In the genomic region with DNA sequence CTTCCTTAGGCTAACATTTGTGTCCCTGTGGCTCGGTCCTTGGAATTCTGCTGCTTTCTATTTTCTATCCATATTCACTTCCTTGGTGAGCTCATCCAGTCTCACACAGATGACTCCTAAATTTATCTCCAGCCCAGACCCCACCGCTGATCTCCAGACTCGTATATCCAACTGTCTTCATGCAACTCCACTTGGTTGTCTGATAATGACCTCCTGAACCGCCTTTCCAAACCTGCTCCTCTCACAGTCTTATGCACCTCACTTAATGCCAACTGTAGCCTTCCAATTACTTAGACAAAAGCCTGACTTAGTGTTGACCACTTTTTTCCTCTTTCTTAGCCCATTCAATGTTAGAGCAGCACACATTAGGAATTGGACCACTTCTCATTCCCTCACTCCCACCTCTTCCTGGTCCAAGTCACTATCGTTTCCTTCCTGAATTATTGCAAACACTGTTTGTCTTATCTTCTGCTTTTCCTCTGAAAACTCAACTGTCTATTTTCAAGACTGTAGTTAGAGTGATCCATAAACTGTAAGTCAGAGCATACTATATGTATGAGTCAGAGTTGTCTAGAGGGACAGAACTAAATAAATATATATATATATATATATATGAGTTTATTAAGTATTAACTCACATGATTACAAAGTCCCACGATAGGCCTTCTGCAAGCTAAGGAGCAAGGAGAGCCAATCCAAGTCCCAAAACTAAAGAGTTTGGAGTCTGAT, we compare ENCODE assay signal across 16 cellular contexts.
"Had no signal": no experiment of that assay in that cellular context is flagged by ENCODE, and none has a peak within 500 bp of the region (broad histone marks: within the 10 kb centered on the region; RNA-seq: fewer than 3 reads in every experiment).

No MANE protein-coding gene starts in this region.

- H3K36me3 Mint-ChIP-seq: activated naive CD8-positive, alpha-beta T cell treated with anti-CD3 and anti-CD28 coated beads for 36 hours had no signal

- ATAC-seq: activated CD4-positive, CD25-positive, alpha-beta regulatory T cell treated with anti-CD3 and anti-CD28 coated beads, Interleukin-2, amount 50 U/mL, for 24 hours; activated T-cell treated with anti-CD3 and anti-CD28 coated beads, Interleukin-2, amount 50 U/mL, for 4 hours; effector memory CD8-positive, alpha-beta T cell; left colon; stimulated activated naive CD8-positive, alpha-beta T cell treated with anti-CD3 and anti-CD28 coated beads, Interleukin-15, amount 100 ng/mL, for 72 hours had no signal

- DNase-seq: activated CD4-positive, alpha-beta T cell treated with anti-CD3 and anti-CD28 coated beads, Interleukin-2, amount 50 U/mL, for 48 hours; activated effector memory CD4-positive, alpha-beta T cell treated with anti-CD3 and anti-CD28 coated beads, Interleukin-2, amount 50 U/mL, for 16 hours; activated naive CD8-positive, alpha-beta T cell treated with anti-CD3 and anti-CD28 coated beads for 36 hours; activated T-cell treated with anti-CD3 and anti-CD28 coated beads, Interleukin-2, amount 50 U/mL, for 4 hours; central memory CD4-positive, alpha-beta T cell; effector memory CD8-positive, alpha-beta T cell; left colon; sigmoid colon; stimulated activated CD4-positive, alpha-beta T cell treated with anti-CD3 and anti-CD28 coated beads, Interleukin-15, amount 100 ng/mL, for 24 hours; stimulated activated CD4-positive, alpha-beta T cell treated with anti-CD3 and anti-CD28 coated beads, Interleukin-4, amount 100 ng/mL, for 24 hours; stimulated activated naive CD8-positive, alpha-beta T cell treated with anti-CD3 and anti-CD28 coated beads, Interleukin-15, amount 100 ng/mL, for 72 hours; SW 1271 had no signal

- H3K27ac Mint-ChIP-seq: activated naive CD8-positive, alpha-beta T cell treated with anti-CD3 and anti-CD28 coated beads for 36 hours; effector memory CD8-positive, alpha-beta T cell; nephron; stimulated activated naive CD8-positive, alpha-beta T cell treated with anti-CD3 and anti-CD28 coated beads, Interleukin-15, amount 100 ng/mL, for 72 hours; T-helper 2 cell treated with Interferon-gamma antibody and Interleukin-4, amounts not matched to agents 5 μg/mL and 100 μg/mL, for 36 hours had no signal

- H3K9me3 ChIP-seq: ascending aorta, sigmoid colon had no signal

- H3K4me3 ChIP-seq: ascending aorta, sigmoid colon had no signal

- H3K27ac ChIP-seq: ascending aorta, sigmoid colon had no signal

- H3K4me3 Mint-ChIP-seq: activated naive CD8-positive, alpha-beta T cell treated with anti-CD3 and anti-CD28 coated beads for 36 hours; activated T-cell treated with anti-CD3 and anti-CD28 coated beads, Interleukin-2, amount 50 U/mL, for 4 hours; effector memory CD8-positive, alpha-beta T cell; nephron; stimulated activated naive CD8-positive, alpha-beta T cell treated with anti-CD3 and anti-CD28 coated beads, Interleukin-15, amount 100 ng/mL, for 72 hours; T-helper 2 cell treated with Interferon-gamma antibody and Interleukin-4, amounts not matched to agents 5 μg/mL and 100 μg/mL, for 36 hours had no signal

- H3K27me3 Mint-ChIP-seq: activated naive CD8-positive, alpha-beta T cell treated with anti-CD3 and anti-CD28 coated beads for 36 hours; effector memory CD8-positive, alpha-beta T cell; stimulated activated naive CD8-positive, alpha-beta T cell treated with anti-CD3 and anti-CD28 coated beads, Interleukin-15, amount 100 ng/mL, for 72 hours had no signal

- H3K4me1 ChIP-seq: ascending aorta had no signal

- H3K27me3 ChIP-seq: ascending aorta, sigmoid colon had no signal

- H3K9me3 Mint-ChIP-seq: activated naive CD8-positive, alpha-beta T cell treated with anti-CD3 and anti-CD28 coated beads for 36 hours; activated T-cell treated with anti-CD3 and anti-CD28 coated beads, Interleukin-2, amount 50 U/mL, for 4 hours; nephron; stimulated activated naive CD8-positive, alpha-beta T cell treated with anti-CD3 and anti-CD28 coated beads, Interleukin-15, amount 100 ng/mL, for 72 hours; T-helper 2 cell treated with Interferon-gamma antibody and Interleukin-4, amounts not matched to agents 5 μg/mL and 100 μg/mL, for 36 hours had no signal

- H3K36me3 ChIP-seq: ascending aorta, sigmoid colon had no signal

- H3K4me1 Mint-ChIP-seq: activated naive CD8-positive, alpha-beta T cell treated with anti-CD3 and anti-CD28 coated beads for 36 hours; nephron; stimulated activated naive CD8-positive, alpha-beta T cell treated with anti-CD3 and anti-CD28 coated beads, Interleukin-15, amount 100 ng/mL, for 72 hours had no signal
